In genomic region chr20:37388831-37389230, GRCh38 we compare ENCODE assay signal across 19 cellular contexts. TPM values are rescaled to one million over a fixed set of nuclear protein-coding genes. Genes with fewer than 3 reads are reported as not detected.
DNase-seq lines count a peak whose midpoint lies in the region; ATAC-seq, FAIRE-seq and TF ChIP-seq lines count a peak whose summit lies in the region.
"Had no signal": no experiment of that assay in that cellular context is flagged by ENCODE, and none has a peak within 500 bp of the region (broad histone marks: within the 10 kb centered on the region; RNA-seq: fewer than 3 reads in every experiment).

No MANE protein-coding gene starts in this region.

- WGBS in trophoblast cell (ENCODE audit: extremely low coverage, insufficient coverage, insufficient read length): no CpG with 5 or more reads among the region's 9 CpGs

- peak overlapping the region; percentile 23 for H4K8ac ChIP-seq in trophoblast cell (ENCODE audit: low read depth, low read length)

- H3K9me3 Mint-ChIP-seq in activated CD4-positive, alpha-beta memory T cell treated with anti-CD3 and anti-CD28 coated beads for 36 hours: no peaks in the 10 kb centered on the region
- H3K9me3 Mint-ChIP-seq in activated CD4-positive, alpha-beta memory T cell treated with anti-CD3 and anti-CD28 coated beads, Interleukin-2, amount 10 ng/mL, durations not matched to agents 7 days and 5 days: no peaks in the 10 kb centered on the region
- H3K9me3 Mint-ChIP-seq: CD4-positive, alpha-beta T cell had no signal

- no peak overlapping the region for H2BK5ac ChIP-seq in trophoblast cell (ENCODE audit: low read depth, low read length, poor library complexity)

- no peak overlapping the region for H2AFZ ChIP-seq in trophoblast cell (ENCODE audit: insufficient read depth, low read length, poor library complexity)

- intact Hi-C loops in activated CD4-positive, alpha-beta memory T cell treated with anti-CD3 and anti-CD28 coated beads for 36 hours (cut with micrococcal nuclease): loop anchor here (10.0 kb wide), 1 partner anchor 194 kb away; no protein-coding TSS in a partner anchor
- intact Hi-C loops in kidney (cut with DNase I): loop anchor here (10.0 kb wide), 1 partner anchor 104 kb away; the partner anchor contains the start of gene MANBAL
- intact Hi-C loops in A673 (cut with micrococcal nuclease; ENCODE audit: unreplicated experiment): loop anchor here (10.0 kb wide), 1 partner anchor 136 kb away; the partner anchor contains the start of genes BLCAP and NNAT
- intact Hi-C loops in sciatic nerve (cut with DNase I): loop anchor here (10.0 kb wide), 1 partner anchor 114 kb away; no protein-coding TSS in a partner anchor

- no TSS peak for BruUV-seq in A673 (replicated peaks; lab: Mats Ljungman, UMichigan)

- H3K79me1 ChIP-seq in trophoblast cell (ENCODE audit: low read length): peaks cover 7% of the 10 kb centered on the region

- POLR2A ChIA-PET in activated CD4-positive, alpha-beta memory T cell treated with anti-CD3 and anti-CD28 coated beads for 36 hours (lab: Charles Lee): no interaction called here
- POLR2A ChIA-PET in activated CD4-positive, alpha-beta memory T cell treated with anti-CD3 and anti-CD28 coated beads, Interleukin-2, amount 10 ng/mL, durations not matched to agents 7 days and 5 days (lab: Charles Lee): no interaction called here
- POLR2A ChIA-PET in RWPE1 (lab: Yijun Ruan, JAX; ENCODE audit: low non-redundant PET) (no interaction called here), A673 (lab: Charles Lee; ENCODE audit: low non-redundant PET) (interaction anchor here (0.6 kb wide), 1 partner anchor 107 kb away, joined by 11 read pairs; no protein-coding TSS in a partner anchor)

- no peak overlapping the region for H3K4me3 ChIP-seq in kidney (ENCODE audit: low read length in 2 of 2)
- no peak overlapping the region for H3K4me3 ChIP-seq in trophoblast cell (ENCODE audit: low read depth, low read length)
- H3K4me3 ChIP-seq in A673 (ENCODE audit: low read depth, low read length, poor library complexity, severe bottlenecking): no peak overlapping the region
- H3K4me3 ChIP-seq: K562, SJCRH30 had no signal

- H4K12ac ChIP-seq in trophoblast cell (ENCODE audit: low read depth, low read length): no peak overlapping the region

- no peaks in the 10 kb centered on the region for H3K27me3 Mint-ChIP-seq in activated CD4-positive, alpha-beta memory T cell treated with anti-CD3 and anti-CD28 coated beads for 36 hours
- H3K27me3 Mint-ChIP-seq in activated CD4-positive, alpha-beta memory T cell treated with anti-CD3 and anti-CD28 coated beads, Interleukin-2, amount 10 ng/mL, durations not matched to agents 7 days and 5 days: peaks cover 4% of the 10 kb centered on the region
- H3K27me3 Mint-ChIP-seq: CD4-positive, alpha-beta T cell had no signal

- H3K27ac ChIP-seq in RWPE1 (peak overlapping the region; percentile 22), kidney (ENCODE audit: low read depth in 2 of 2, low read length in 2 of 2) (no peak overlapping the region), trophoblast cell (ENCODE audit: low read depth, low read length) (no peak overlapping the region), A673 (ENCODE audit: low read depth, low read length, poor library complexity, severe bottlenecking) (no peak overlapping the region)
- H3K27ac ChIP-seq: SJCRH30 had no signal

- H3K27ac Mint-ChIP-seq in activated CD4-positive, alpha-beta memory T cell treated with anti-CD3 and anti-CD28 coated beads for 36 hours: no peak overlapping the region
- H3K27ac Mint-ChIP-seq in activated CD4-positive, alpha-beta memory T cell treated with anti-CD3 and anti-CD28 coated beads, Interleukin-2, amount 10 ng/mL, durations not matched to agents 7 days and 5 days: no peak overlapping the region
- H3K27ac Mint-ChIP-seq: CD4-positive, alpha-beta T cell had no signal

- H2BK12ac ChIP-seq in trophoblast cell (ENCODE audit: low read length): no peak overlapping the region

- peaks cover 0 to 3% of the 10 kb centered on the region in 2 donors for H3K4me1 ChIP-seq in kidney (ENCODE audit: control insufficient read depth in 1 of 2, insufficient read depth in 1 of 2, low read depth in 1 of 2, low read length in 2 of 2)
- H3K4me1 ChIP-seq in trophoblast cell (ENCODE audit: control insufficient read depth in 1 of 2, insufficient read depth in 2 of 2, low read length in 2 of 2): peaks cover 9 to 13% of the 10 kb centered on the region in 2 experiments
- peaks cover under 1% of the 10 kb centered on the region for H3K4me1 ChIP-seq in A673 (ENCODE audit: insufficient read depth, low read length, poor library complexity, severe bottlenecking)
- H3K4me1 ChIP-seq: SJCRH30 had no signal

- H3K14ac ChIP-seq in trophoblast cell (ENCODE audit: low read length): no peak overlapping the region

- H3K27me3 ChIP-seq in trophoblast cell (ENCODE audit: insufficient read depth, low read length) (no peaks in the 10 kb centered on the region), A673 (replicated peaks; ENCODE audit: insufficient read depth, low read depth, low read length, poor library complexity) (no peaks in the 10 kb centered on the region)
- H3K27me3 ChIP-seq: SJCRH30 had no signal

- no peaks in the 10 kb centered on the region for H3K9me3 ChIP-seq in kidney (ENCODE audit: control insufficient read depth in 1 of 2, low read length in 2 of 2)
- peaks cover 5% of the 10 kb centered on the region for H3K9me3 ChIP-seq in trophoblast cell (ENCODE audit: insufficient read depth, low read depth, low read length)
- H3K9me3 ChIP-seq in A673 (ENCODE audit: low read depth, low read length, poor library complexity, severe bottlenecking): no peaks in the 10 kb centered on the region
- H3K9me3 ChIP-seq: SJCRH30 had no signal

- no peaks in the 10 kb centered on the region for H3K36me3 Mint-ChIP-seq in activated CD4-positive, alpha-beta memory T cell treated with anti-CD3 and anti-CD28 coated beads for 36 hours
- H3K36me3 Mint-ChIP-seq in activated CD4-positive, alpha-beta memory T cell treated with anti-CD3 and anti-CD28 coated beads, Interleukin-2, amount 10 ng/mL, durations not matched to agents 7 days and 5 days (ENCODE audit: low read depth): no peaks in the 10 kb centered on the region

- H3K9ac ChIP-seq in kidney (ENCODE audit: low read length in 2 of 2) (no peak overlapping the region), trophoblast cell (ENCODE audit: low read length) (no peak overlapping the region)

- no peak overlapping the region for H3K18ac ChIP-seq in trophoblast cell (ENCODE audit: low read length)

- H2AK5ac ChIP-seq in trophoblast cell (ENCODE audit: low read length): no peak overlapping the region

- H4K91ac ChIP-seq in trophoblast cell (ENCODE audit: low read depth, low read length): no peak overlapping the region

- DNase-seq in activated CD4-positive, alpha-beta memory T cell treated with anti-CD3 and anti-CD28 coated beads for 36 hours: peak; percentile 2
- no peak for DNase-seq in activated CD4-positive, alpha-beta memory T cell treated with anti-CD3 and anti-CD28 coated beads, Interleukin-2, amount 10 ng/mL, durations not matched to agents 7 days and 5 days
- DNase-seq in RWPE1 (ENCODE audit: low spot score) (no peak), kidney (peak; percentile 59), trophoblast cell (no peak), A673 (ENCODE audit: low spot score) (no peak), sciatic nerve (ENCODE audit: low spot score) (no peak), epidermal melanocyte (ENCODE audit: insufficient read length, low spot score) (no peak)
- DNase-seq: Calu3; CD4-positive, alpha-beta T cell; DMS53; NCI-H1092 treated with DMSO at 0.1 percent for 48 hours; NCI-H1694; NCI-H524; NCI-H82 had no signal

- H3K4me3 Mint-ChIP-seq in activated CD4-positive, alpha-beta memory T cell treated with anti-CD3 and anti-CD28 coated beads for 36 hours: no peak overlapping the region
- H3K4me3 Mint-ChIP-seq in activated CD4-positive, alpha-beta memory T cell treated with anti-CD3 and anti-CD28 coated beads, Interleukin-2, amount 10 ng/mL, durations not matched to agents 7 days and 5 days: no peak overlapping the region
- H3K4me3 Mint-ChIP-seq: CD4-positive, alpha-beta T cell had no signal

- peaks cover 5% of the 10 kb centered on the region for H3K4me1 Mint-ChIP-seq in activated CD4-positive, alpha-beta memory T cell treated with anti-CD3 and anti-CD28 coated beads for 36 hours (ENCODE audit: low read depth)
- peaks cover 4% of the 10 kb centered on the region for H3K4me1 Mint-ChIP-seq in activated CD4-positive, alpha-beta memory T cell treated with anti-CD3 and anti-CD28 coated beads, Interleukin-2, amount 10 ng/mL, durations not matched to agents 7 days and 5 days

- H3K36me3 ChIP-seq in kidney (ENCODE audit: control insufficient read depth in 1 of 2, insufficient read depth in 2 of 2, low read length in 2 of 2) (peaks cover 9 to 13% of the 10 kb centered on the region in 2 donors), trophoblast cell (ENCODE audit: control insufficient read depth in 1 of 2, insufficient read depth in 2 of 2, low read length in 2 of 2) (peaks cover 94 to 96% of the 10 kb centered on the region in 2 experiments), A673 (ENCODE audit: insufficient read depth, low read length, poor library complexity, severe bottlenecking) (no peaks in the 10 kb centered on the region)
- H3K36me3 ChIP-seq: SJCRH30 had no signal

- H2BK120ac ChIP-seq in trophoblast cell (ENCODE audit: insufficient read depth, low read length, poor library complexity): no peak overlapping the region

- H3K79me2 ChIP-seq in trophoblast cell (ENCODE audit: control insufficient read depth, insufficient read depth, low read length, poor library complexity): peaks cover 6% of the 10 kb centered on the region

- CTCF ChIA-PET in activated CD4-positive, alpha-beta memory T cell treated with anti-CD3 and anti-CD28 coated beads for 36 hours (lab: Charles Lee): interaction anchor here (1.5 kb wide), 1 partner anchor 146 kb away, joined by 4 read pairs; no protein-coding TSS in a partner anchor
- CTCF ChIA-PET in activated CD4-positive, alpha-beta memory T cell treated with anti-CD3 and anti-CD28 coated beads, Interleukin-2, amount 10 ng/mL, durations not matched to agents 7 days and 5 days (lab: Charles Lee): interaction anchor here (1.9 kb wide), 1 partner anchor 120 kb away, joined by 6 read pairs; no protein-coding TSS in a partner anchor
- CTCF ChIA-PET in RWPE1 (lab: Yijun Ruan, JAX): interaction anchor here (0.5 to 0.7 kb wide), 2 partner anchors 15 to 728 kb away, joined by 3 read pairs; no protein-coding TSS in a partner anchor
- CTCF ChIA-PET in A673 (lab: Charles Lee): no interaction called here

- H3K4me2 ChIP-seq in trophoblast cell (ENCODE audit: low read length): no peak overlapping the region

- FAIRE-seq in kidney (lab: Jason Lieb, UNC): no peak
- FAIRE-seq: GM12892, H1, K562 had no signal

- no peak overlapping the region for H3K4ac ChIP-seq in trophoblast cell (ENCODE audit: low read depth, low read length)

- no peak for ATAC-seq in sciatic nerve
- ATAC-seq: K562 had no signal

- TF ChIP-seq CTCF in RWPE1 (conservative IDR thresholded peaks at IDR 0.05; ENCODE audit: low read depth) (no peak), kidney (IDR thresholded peaks at IDR 0.05; ENCODE audit: borderline replicate concordance, extremely low read depth, insufficient read depth) (no peak), A673 (conservative IDR thresholded peaks at IDR 0.05; ENCODE audit: low read depth, low read length) (no peak)

- H3K23ac ChIP-seq in trophoblast cell (ENCODE audit: low read length): no peak overlapping the region

RNA-seq across cellular contexts. Expression of gene SRC, which starts 42.9 kb away (rescaled TPM):
- 1 to 10 TPM; 5.3 to 6.1 TPM for total RNA-seq in activated CD4-positive, alpha-beta memory T cell treated with anti-CD3 and anti-CD28 coated beads for 36 hours
- total RNA-seq in activated CD4-positive, alpha-beta memory T cell treated with anti-CD3 and anti-CD28 coated beads, Interleukin-2, amount 10 ng/mL, durations not matched to agents 7 days and 5 days: 1 to 10 TPM; 2.6 to 2.7 TPM
- total RNA-seq in kidney (70.0 TPM), A673 (2021) (23.3 and 29.6 TPM in 2 replicates), sciatic nerve (23.7 TPM)
- 28.5 TPM for polyA plus RNA-seq in kidney (ENCODE audit: insufficient read depth, low read depth, low replicate concordance)
- 188 and 198 TPM in 2 replicates for polyA plus RNA-seq in trophoblast cell (2013)

Comparison
In these comparisons a context has a peak if more than half of its experiments do, and no peak if none do; other contexts are left out.
1. DNase-seq: peak in activated CD4-positive, alpha-beta memory T cell treated with anti-CD3 and anti-CD28 coated beads for 36 hours (single experiment) and kidney (single experiment); none in activated CD4-positive, alpha-beta memory T cell treated with anti-CD3 and anti-CD28 coated beads, Interleukin-2, amount 10 ng/mL, durations not matched to agents 7 days and 5 days (single experiment), RWPE1 (single experiment), trophoblast cell (0 of 2), A673 (single experiment), sciatic nerve (single experiment) and epidermal melanocyte (single experiment).